14 cellular contexts compared by ENCODE assay signal in the genomic region with DNA sequence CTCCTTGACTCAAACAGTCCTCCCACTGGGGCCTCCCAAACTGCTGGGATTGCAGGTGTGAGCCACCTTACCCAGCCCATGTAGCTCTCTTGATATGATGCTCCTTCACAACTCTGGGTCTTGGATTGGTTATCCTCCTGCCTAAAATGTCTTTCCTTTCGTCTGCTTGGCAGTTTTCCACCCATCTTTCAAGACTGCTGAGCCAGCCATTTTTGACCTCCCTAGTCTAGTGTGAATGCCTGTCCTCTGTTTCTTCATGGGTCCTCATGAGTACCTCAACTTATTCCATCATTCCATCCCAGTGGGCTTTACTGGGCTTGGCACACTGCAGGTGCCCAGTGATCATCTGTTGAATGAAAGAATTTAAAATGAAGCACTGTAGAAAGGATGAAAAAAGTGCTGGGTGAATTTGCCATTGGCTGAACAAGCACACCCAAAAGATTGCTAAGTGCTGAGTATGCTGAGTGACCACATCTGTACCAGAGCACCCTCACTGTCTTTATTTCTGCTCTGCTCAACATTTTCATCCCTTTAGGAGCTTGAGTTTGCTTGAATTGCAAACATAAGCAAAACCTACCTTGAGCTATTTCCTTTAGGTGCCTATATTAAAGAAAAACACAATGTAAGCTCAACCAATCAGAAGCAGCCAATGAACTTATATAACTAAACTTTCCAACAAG.
DNase-seq lines count a peak whose midpoint lies in the region; ATAC-seq and TF ChIP-seq lines count a peak whose summit lies in the region.
"Had no signal": no experiment of that assay in that cellular context is flagged by ENCODE, and none has a peak within 500 bp of the region (broad histone marks: within the 10 kb centered on the region; RNA-seq: fewer than 3 reads in every experiment).

No MANE protein-coding gene starts in this region.

- peaks cover 13% of the 10 kb centered on the region for H3K27me3 Mint-ChIP-seq in activated naive CD8-positive, alpha-beta T cell treated with anti-CD3 and anti-CD28 coated beads, Interleukin-2, amount 50 U/mL, for 24 hours
- peaks cover 12% of the 10 kb centered on the region for H3K27me3 Mint-ChIP-seq in activated naive CD8-positive, alpha-beta T cell treated with anti-CD3 and anti-CD28 coated beads for 36 hours
- peaks cover 27 to 62% of the 10 kb centered on the region in 2 donors for H3K27me3 Mint-ChIP-seq in natural killer cell (ENCODE audit: low read depth in 2 of 2)

- peak overlapping the region; percentile 14 for H3K27ac ChIP-seq in hepatocyte
- no peak overlapping the region for H3K27ac ChIP-seq in smooth muscle cell (ENCODE audit: low read depth)
- H3K27ac ChIP-seq: 22Rv1 had no signal

- 83% methylated on average over 1 of the region's 1 CpG for WGBS in hepatocyte (ENCODE audit: low lambda C conversion rate, missing lambda C conversion rate)
- 88% methylated on average over 1 of the region's 1 CpG for WGBS in smooth muscle cell (ENCODE audit: low lambda C conversion rate)

- H3K36me3 ChIP-seq in hepatocyte (replicated peaks; ENCODE audit: insufficient read depth, low read depth) (no peaks in the 10 kb centered on the region), smooth muscle cell (ENCODE audit: low read depth) (no peaks in the 10 kb centered on the region)

- no peak overlapping the region for H3K9ac ChIP-seq in smooth muscle cell (ENCODE audit: low read depth)

- no peak for DNase-seq in activated naive CD8-positive, alpha-beta T cell treated with anti-CD3 and anti-CD28 coated beads, Interleukin-2, amount 50 U/mL, for 24 hours
- DNase-seq in activated naive CD8-positive, alpha-beta T cell treated with anti-CD3 and anti-CD28 coated beads for 36 hours, result no peak
- DNase-seq in RPMI8226 (peak; percentile 73), hepatocyte (ENCODE audit: low spot score) (no peak), smooth muscle cell (lab: John Stamatoyannopoulos, UW; ENCODE audit: unreplicated experiment) (no peak), NCI-H82 treated with DMSO at 0.1 percent for 48 hours (lab: John Stamatoyannopoulos, UW; ENCODE audit: unreplicated experiment) (no peak), activated T-cell treated with anti-CD3 and anti-CD28 coated beads for 4 hours (no peak), natural killer cell (no peak)
- DNase-seq: NCI-H1417, NCI-H2029 treated with DMSO at 0.1 percent for 48 hours, NCI-H510A treated with DMSO at 0.1 percent for 48 hours had no signal

- H4K20me1 ChIP-seq in hepatocyte (ENCODE audit: insufficient read depth, poor library complexity, severe bottlenecking) (no peaks in the 10 kb centered on the region), smooth muscle cell (ENCODE audit: low read depth) (no peaks in the 10 kb centered on the region)

- H3K4me1 Mint-ChIP-seq in activated naive CD8-positive, alpha-beta T cell treated with anti-CD3 and anti-CD28 coated beads, Interleukin-2, amount 50 U/mL, for 24 hours, result peaks cover 8% of the 10 kb centered on the region
- H3K4me1 Mint-ChIP-seq in activated naive CD8-positive, alpha-beta T cell treated with anti-CD3 and anti-CD28 coated beads for 36 hours, result peaks cover 1% of the 10 kb centered on the region
- no peaks in the 10 kb centered on the region for H3K4me1 Mint-ChIP-seq in natural killer cell
- H3K4me1 Mint-ChIP-seq: CD14-positive monocyte had no signal

- H3K4me3 ChIP-seq in hepatocyte, result no peak overlapping the region
- H3K4me3 ChIP-seq in smooth muscle cell, result no peak overlapping the region
- H3K4me3 ChIP-seq: GM23338 had no signal

- no peaks in the 10 kb centered on the region for H3K79me2 ChIP-seq in hepatocyte
- H3K79me2 ChIP-seq in smooth muscle cell (ENCODE audit: low read depth), result no peaks in the 10 kb centered on the region

- H3K9me3 Mint-ChIP-seq in activated naive CD8-positive, alpha-beta T cell treated with anti-CD3 and anti-CD28 coated beads, Interleukin-2, amount 50 U/mL, for 24 hours, result peaks cover 3% of the 10 kb centered on the region
- no peaks in the 10 kb centered on the region for H3K9me3 Mint-ChIP-seq in activated naive CD8-positive, alpha-beta T cell treated with anti-CD3 and anti-CD28 coated beads for 36 hours
- peaks cover 0 to 2% of the 10 kb centered on the region in 2 donors for H3K9me3 Mint-ChIP-seq in natural killer cell

- H3K9me3 ChIP-seq in hepatocyte (ENCODE audit: low read depth) (no peaks in the 10 kb centered on the region), smooth muscle cell (replicated peaks; ENCODE audit: low read depth) (no peaks in the 10 kb centered on the region)

- TF ChIP-seq CTCF in hepatocyte (IDR thresholded peaks at IDR 0.05; ENCODE audit: poor library complexity), result no peak
- no peak for TF ChIP-seq CTCF in smooth muscle cell (IDR thresholded peaks at IDR 0.05; ENCODE audit: borderline replicate concordance, insufficient read depth, poor library complexity, severe bottlenecking)
- no peak for TF ChIP-seq CTCF in natural killer cell (IDR thresholded peaks at IDR 0.05)

- intact Hi-C loops in natural killer cell (cut with micrococcal nuclease), result no loop called here

- no peaks in the 10 kb centered on the region for H3K36me3 Mint-ChIP-seq in activated naive CD8-positive, alpha-beta T cell treated with anti-CD3 and anti-CD28 coated beads, Interleukin-2, amount 50 U/mL, for 24 hours (ENCODE audit: low read depth)
- H3K36me3 Mint-ChIP-seq in activated naive CD8-positive, alpha-beta T cell treated with anti-CD3 and anti-CD28 coated beads for 36 hours, result peaks cover 5% of the 10 kb centered on the region
- no peaks in the 10 kb centered on the region for H3K36me3 Mint-ChIP-seq in natural killer cell
- H3K36me3 Mint-ChIP-seq: CD14-positive monocyte had no signal

- peaks cover 56% of the 10 kb centered on the region for H3K4me1 ChIP-seq in hepatocyte (ENCODE audit: insufficient read depth)
- H3K4me1 ChIP-seq in smooth muscle cell (ENCODE audit: low read depth), result peaks cover 7% of the 10 kb centered on the region

- no peaks in the 10 kb centered on the region for H3K27me3 ChIP-seq in hepatocyte
- no peaks in the 10 kb centered on the region for H3K27me3 ChIP-seq in smooth muscle cell (ENCODE audit: low read depth)

- no peak for ATAC-seq in activated naive CD8-positive, alpha-beta T cell treated with anti-CD3 and anti-CD28 coated beads, Interleukin-2, amount 50 U/mL, for 24 hours
- no peak for ATAC-seq in natural killer cell
- ATAC-seq: GM23338 had no signal

- H3K9me2 ChIP-seq in hepatocyte (replicated peaks; ENCODE audit: insufficient read depth), result no peaks in the 10 kb centered on the region

- H3K4me2 ChIP-seq in hepatocyte (no peak overlapping the region), smooth muscle cell (no peak overlapping the region)
- H3K4me2 ChIP-seq: GM23338 had no signal

- H2AFZ ChIP-seq in hepatocyte, result no peak overlapping the region
- H2AFZ ChIP-seq in smooth muscle cell (ENCODE audit: low read depth), result peak overlapping the region; percentile 8

- H3F3A ChIP-seq in smooth muscle cell (ENCODE audit: low read depth), result peaks cover 3% of the 10 kb centered on the region

- peak overlapping the region; percentile 6 for H3K27ac Mint-ChIP-seq in activated naive CD8-positive, alpha-beta T cell treated with anti-CD3 and anti-CD28 coated beads, Interleukin-2, amount 50 U/mL, for 24 hours
- no peak overlapping the region for H3K27ac Mint-ChIP-seq in activated naive CD8-positive, alpha-beta T cell treated with anti-CD3 and anti-CD28 coated beads for 36 hours
- H3K27ac Mint-ChIP-seq in natural killer cell, result no peak overlapping the region
- H3K27ac Mint-ChIP-seq: CD14-positive monocyte, GM23338 had no signal

- H3K4me3 Mint-ChIP-seq in activated naive CD8-positive, alpha-beta T cell treated with anti-CD3 and anti-CD28 coated beads, Interleukin-2, amount 50 U/mL, for 24 hours, result no peak overlapping the region
- no peak overlapping the region for H3K4me3 Mint-ChIP-seq in activated naive CD8-positive, alpha-beta T cell treated with anti-CD3 and anti-CD28 coated beads for 36 hours
- H3K4me3 Mint-ChIP-seq in natural killer cell, result no peak overlapping the region
- H3K4me3 Mint-ChIP-seq: CD14-positive monocyte, GM23338 had no signal
